In the genomic region with DNA sequence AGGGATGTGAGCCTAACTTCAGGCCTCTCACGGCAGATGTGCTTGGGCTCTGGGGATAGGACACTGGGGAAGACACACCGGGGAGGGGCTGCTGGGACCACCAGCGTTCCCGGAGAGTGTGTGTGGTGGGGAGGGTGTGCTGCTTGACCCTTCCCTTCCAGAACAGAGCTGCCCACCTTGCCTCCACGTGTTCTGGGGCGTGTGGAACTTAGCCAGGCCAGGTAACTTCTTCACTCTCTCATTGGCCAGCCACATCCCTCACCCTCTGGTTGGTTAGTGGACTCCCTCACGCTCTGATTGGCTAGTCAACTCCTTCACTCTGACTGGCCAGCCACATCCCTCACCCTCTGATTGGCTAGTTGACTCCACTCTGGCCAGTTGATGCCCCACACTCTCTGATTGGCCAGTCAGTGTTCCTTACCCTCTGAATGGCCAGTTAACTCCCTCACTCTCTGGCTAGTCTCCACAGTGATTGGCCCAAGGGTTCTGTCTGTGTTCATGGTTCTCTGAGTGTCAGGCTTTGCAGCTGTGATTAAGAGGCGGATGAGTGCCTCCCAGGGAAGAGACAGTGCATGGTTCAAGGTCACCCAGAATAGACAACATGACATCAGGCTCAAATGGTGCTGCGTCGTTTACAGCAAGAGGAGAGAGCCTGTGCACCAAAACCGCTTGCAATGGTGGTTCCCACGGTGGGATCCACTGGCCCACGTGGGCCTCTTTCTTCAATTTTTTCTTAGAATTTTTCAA, we compare ENCODE assay signal across 8 cellular contexts. TPM values are rescaled to one million over a fixed set of nuclear protein-coding genes. Genes with fewer than 3 reads are reported as not detected.
DNase-seq lines count a peak whose midpoint lies in the region; ATAC-seq, FAIRE-seq and TF ChIP-seq lines count a peak whose summit lies in the region.

No MANE protein-coding gene starts in this region.

- no peaks in the 10 kb centered on the region for H3K27me3 Mint-ChIP-seq in WTC11 (ENCODE audit: low read depth)
- H3K27me3 Mint-ChIP-seq in activated CD8-positive, alpha-beta memory T cell treated with anti-CD3 and anti-CD28 coated beads, Interleukin-2, amount 10 ng/mL, durations not matched to agents 7 days and 5 days = no peaks in the 10 kb centered on the region

- peak overlapping the region; percentile 77; the same call in 1 of the 2 replicates for H3K27ac Mint-ChIP-seq in WTC11
- no peak overlapping the region for H3K27ac Mint-ChIP-seq in activated CD8-positive, alpha-beta memory T cell treated with anti-CD3 and anti-CD28 coated beads, Interleukin-2, amount 10 ng/mL, durations not matched to agents 7 days and 5 days

- no peak for TF ChIP-seq CTCF in WTC11 (IDR thresholded peaks at IDR 0.05)
- TF ChIP-seq CTCF in kidney (IDR thresholded peaks at IDR 0.05; ENCODE audit: borderline replicate concordance, extremely low read depth, insufficient read depth) = no peak
- TF ChIP-seq CTCF in gastrocnemius medialis (IDR thresholded peaks at IDR 0.05 in 4 of 5, conservative IDR thresholded peaks at IDR 0.05 in 1 of 5) = no peak

- intact Hi-C loops in kidney (cut with DNase I) (loop anchor here (10.0 kb wide), 1 partner anchor 127 kb away; no protein-coding TSS in a partner anchor), gastrocnemius medialis (cut with DNase I; ENCODE audit: low total_unique reads) (no loop called here)

- no peak overlapping the region for H3K4me3 Mint-ChIP-seq in WTC11
- no peak overlapping the region for H3K4me3 Mint-ChIP-seq in activated CD8-positive, alpha-beta memory T cell treated with anti-CD3 and anti-CD28 coated beads, Interleukin-2, amount 10 ng/mL, durations not matched to agents 7 days and 5 days

- no peaks in the 10 kb centered on the region for H3K36me3 ChIP-seq in kidney (ENCODE audit: control insufficient read depth in 1 of 2, insufficient read depth in 2 of 2, low read length in 2 of 2)
- H3K36me3 ChIP-seq in gastrocnemius medialis = no peaks in the 10 kb centered on the region

- FAIRE-seq in kidney (lab: Jason Lieb, UNC) = no peak

- H3K9me3 Mint-ChIP-seq in WTC11 = peaks cover 9% of the 10 kb centered on the region
- no peaks in the 10 kb centered on the region for H3K9me3 Mint-ChIP-seq in activated CD8-positive, alpha-beta memory T cell treated with anti-CD3 and anti-CD28 coated beads, Interleukin-2, amount 10 ng/mL, durations not matched to agents 7 days and 5 days (ENCODE audit: low read depth)

- peaks cover 4% of the 10 kb centered on the region; the same call in 1 of the 2 replicates for H3K4me1 Mint-ChIP-seq in WTC11
- peaks cover 17% of the 10 kb centered on the region for H3K4me1 Mint-ChIP-seq in activated CD8-positive, alpha-beta memory T cell treated with anti-CD3 and anti-CD28 coated beads, Interleukin-2, amount 10 ng/mL, durations not matched to agents 7 days and 5 days

- peak; percentile 10 for ATAC-seq in HG03432 (IDR thresholded peaks at IDR 0.05; ENCODE audit: unreplicated experiment)
- ATAC-seq in WTC11 = peak; percentile 88
- ATAC-seq in gastrocnemius medialis = no peak
- ATAC-seq in HG03159 (IDR thresholded peaks at IDR 0.05; ENCODE audit: unreplicated experiment) = no peak
- ATAC-seq in activated CD8-positive, alpha-beta memory T cell treated with anti-CD3 and anti-CD28 coated beads, Interleukin-2, amount 10 ng/mL, durations not matched to agents 7 days and 5 days = no peak

- CTCF ChIA-PET in WTC11 (lab: Charles Lee) = interaction anchor here (1.4 kb wide), 1 partner anchor 10 kb away, joined by 6 read pairs; no protein-coding TSS in a partner anchor
- CTCF ChIA-PET in activated CD8-positive, alpha-beta memory T cell treated with anti-CD3 and anti-CD28 coated beads, Interleukin-2, amount 10 ng/mL, durations not matched to agents 7 days and 5 days (lab: Charles Lee) = interaction anchor here (0.8 to 1.6 kb wide), 4 partner anchors 8 to 205 kb away, joined by 4 to 8 read pairs (median 4); no protein-coding TSS in a partner anchor

- H3K9me3 ChIP-seq in kidney (ENCODE audit: control insufficient read depth in 1 of 2, low read length in 2 of 2) = no peaks in the 10 kb centered on the region
- H3K9me3 ChIP-seq in gastrocnemius medialis = no peaks in the 10 kb centered on the region

- TF ChIP-seq POLR2A in gastrocnemius medialis (IDR thresholded peaks at IDR 0.05) = no peak

- peak in 12 of 14 donors; percentile 19 to 85 (median 62) for DNase-seq in C1 segment of cervical spinal cord (lab: John Stamatoyannopoulos, UW)
- DNase-seq in WTC11 (ENCODE audit: low spot score) = no peak
- peak; percentile 58 for DNase-seq in kidney
- no peak for DNase-seq in gastrocnemius medialis
- no peak for DNase-seq in NCI-H1092 (lab: John Stamatoyannopoulos, UW)
- no peak for DNase-seq in activated CD8-positive, alpha-beta memory T cell treated with anti-CD3 and anti-CD28 coated beads, Interleukin-2, amount 10 ng/mL, durations not matched to agents 7 days and 5 days

- H3K4me3 ChIP-seq in kidney (ENCODE audit: low read length in 2 of 2) (no peak overlapping the region), gastrocnemius medialis (no peak overlapping the region)

- H3K36me3 Mint-ChIP-seq in WTC11 = peaks cover 3% of the 10 kb centered on the region; the same call in 1 of the 2 replicates
- no peaks in the 10 kb centered on the region for H3K36me3 Mint-ChIP-seq in activated CD8-positive, alpha-beta memory T cell treated with anti-CD3 and anti-CD28 coated beads, Interleukin-2, amount 10 ng/mL, durations not matched to agents 7 days and 5 days

- no peaks in the 10 kb centered on the region for H3K4me1 ChIP-seq in kidney (ENCODE audit: control insufficient read depth in 1 of 2, insufficient read depth in 1 of 2, low read depth in 1 of 2, low read length in 2 of 2)
- peaks cover 0 to 4% of the 10 kb centered on the region in 2 donors for H3K4me1 ChIP-seq in gastrocnemius medialis

- POLR2A ChIA-PET in WTC11 (lab: Charles Lee) = no interaction called here

- H3K27me3 ChIP-seq in gastrocnemius medialis = no peaks in the 10 kb centered on the region

- no peak overlapping the region for H3K9ac ChIP-seq in kidney (ENCODE audit: low read length in 2 of 2)

- no peak overlapping the region for H3K27ac ChIP-seq in kidney (ENCODE audit: low read depth in 2 of 2, low read length in 2 of 2)
- no peak overlapping the region for H3K27ac ChIP-seq in gastrocnemius medialis

- in situ Hi-C loops in gastrocnemius medialis (cut with MboI; ENCODE audit: low sequenced_read_pairs in 4 of 4) = loop anchor here in 1 of 4 donors (10.0 kb wide), 1 partner anchor 127 kb away; no protein-coding TSS in a partner anchor

TF ChIP-seq in WTC11, 78 proteins besides CTCF, POLR2A, EP300 and RAD21 (continues in another document):
- TF ChIP-seq JAZF1 (CRISPR knock-in tag; IDR thresholded peaks at IDR 0.05) (no peak), ZNF416 (CRISPR knock-in tag; IDR thresholded peaks at IDR 0.05) (no peak)
- TF ChIP-seq, protein P1, sequence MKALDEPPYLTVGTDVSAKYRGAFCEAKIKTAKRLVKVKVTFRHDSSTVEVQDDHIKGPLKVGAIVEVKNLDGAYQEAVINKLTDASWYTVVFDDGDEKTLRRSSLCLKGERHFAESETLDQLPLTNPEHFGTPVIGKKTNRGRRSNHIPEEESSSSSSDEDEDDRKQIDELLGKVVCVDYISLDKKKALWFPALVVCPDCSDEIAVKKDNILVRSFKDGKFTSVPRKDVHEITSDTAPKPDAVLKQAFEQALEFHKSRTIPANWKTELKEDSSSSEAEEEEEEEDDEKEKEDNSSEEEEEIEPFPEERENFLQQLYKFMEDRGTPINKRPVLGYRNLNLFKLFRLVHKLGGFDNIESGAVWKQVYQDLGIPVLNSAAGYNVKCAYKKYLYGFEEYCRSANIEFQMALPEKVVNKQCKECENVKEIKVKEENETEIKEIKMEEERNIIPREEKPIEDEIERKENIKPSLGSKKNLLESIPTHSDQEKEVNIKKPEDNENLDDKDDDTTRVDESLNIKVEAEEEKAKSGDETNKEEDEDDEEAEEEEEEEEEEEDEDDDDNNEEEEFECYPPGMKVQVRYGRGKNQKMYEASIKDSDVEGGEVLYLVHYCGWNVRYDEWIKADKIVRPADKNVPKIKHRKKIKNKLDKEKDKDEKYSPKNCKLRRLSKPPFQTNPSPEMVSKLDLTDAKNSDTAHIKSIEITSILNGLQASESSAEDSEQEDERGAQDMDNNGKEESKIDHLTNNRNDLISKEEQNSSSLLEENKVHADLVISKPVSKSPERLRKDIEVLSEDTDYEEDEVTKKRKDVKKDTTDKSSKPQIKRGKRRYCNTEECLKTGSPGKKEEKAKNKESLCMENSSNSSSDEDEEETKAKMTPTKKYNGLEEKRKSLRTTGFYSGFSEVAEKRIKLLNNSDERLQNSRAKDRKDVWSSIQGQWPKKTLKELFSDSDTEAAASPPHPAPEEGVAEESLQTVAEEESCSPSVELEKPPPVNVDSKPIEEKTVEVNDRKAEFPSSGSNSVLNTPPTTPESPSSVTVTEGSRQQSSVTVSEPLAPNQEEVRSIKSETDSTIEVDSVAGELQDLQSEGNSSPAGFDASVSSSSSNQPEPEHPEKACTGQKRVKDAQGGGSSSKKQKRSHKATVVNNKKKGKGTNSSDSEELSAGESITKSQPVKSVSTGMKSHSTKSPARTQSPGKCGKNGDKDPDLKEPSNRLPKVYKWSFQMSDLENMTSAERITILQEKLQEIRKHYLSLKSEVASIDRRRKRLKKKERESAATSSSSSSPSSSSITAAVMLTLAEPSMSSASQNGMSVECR (CRISPR knock-in tag; IDR thresholded peaks at IDR 0.05; ENCODE audit: borderline replicate concordance) = no peak

RNA-seq across cellular contexts. Expression of a gene that starts 10.0 kb away (rescaled TPM):
- total RNA-seq in WTC11 (2021) (0.24 to 0.41 TPM (median 0.27 TPM) in 3 replicates), kidney (not detected), gastrocnemius medialis (not detected)
- polyA plus RNA-seq in kidney (ENCODE audit: insufficient read depth, low read depth, low replicate concordance) = not detected
- total RNA-seq in activated CD8-positive, alpha-beta memory T cell treated with anti-CD3 and anti-CD28 coated beads, Interleukin-2, amount 10 ng/mL, durations not matched to agents 7 days and 5 days = not detected

RNA-seq across cellular contexts. Expression of a gene that starts 27.4 kb away (rescaled TPM):
- 115 to 117 TPM (median 117 TPM) in 3 replicates for total RNA-seq in WTC11 (2021)
- 1.7 TPM for total RNA-seq in kidney
- polyA plus RNA-seq in kidney (ENCODE audit: insufficient read depth, low read depth, low replicate concordance) = 0.26 TPM
- 1 to 10 TPM in 1 of 4 donors, under 1 TPM in 1, not detected in 2; 0.44 to 3.3 TPM for total RNA-seq in gastrocnemius medialis
- total RNA-seq in activated CD8-positive, alpha-beta memory T cell treated with anti-CD3 and anti-CD28 coated beads, Interleukin-2, amount 10 ng/mL, durations not matched to agents 7 days and 5 days = 10 to 100 TPM; 87.7 to 93.0 TPM

RNA-seq across cellular contexts. Expression of a gene that starts 54.3 kb away (rescaled TPM):
- total RNA-seq in WTC11 (2021) (45.1 to 58.7 TPM (median 48.8 TPM) in 3 replicates), kidney (63.9 TPM), gastrocnemius medialis (10 to 100 TPM; 11.7 to 14.3 (median 12.1) TPM)
- polyA plus RNA-seq in kidney (ENCODE audit: insufficient read depth, low read depth, low replicate concordance) = 118 TPM
- 10 to 100 TPM; 17.1 to 24.2 TPM for total RNA-seq in activated CD8-positive, alpha-beta memory T cell treated with anti-CD3 and anti-CD28 coated beads, Interleukin-2, amount 10 ng/mL, durations not matched to agents 7 days and 5 days

RNA-seq across cellular contexts. Expression of a gene that starts 54.6 kb away (rescaled TPM):
- total RNA-seq in WTC11 (2021) = 72.5 to 84.1 TPM (median 82.6 TPM) in 3 replicates
- total RNA-seq in kidney = 12.7 TPM
- polyA plus RNA-seq in kidney (ENCODE audit: insufficient read depth, low read depth, low replicate concordance) = 9.3 TPM
- 1 to 10 TPM in 1 of 4 donors, under 1 TPM in 3; 0.22 to 2.1 (median 0.60) TPM for total RNA-seq in gastrocnemius medialis
- total RNA-seq in activated CD8-positive, alpha-beta memory T cell treated with anti-CD3 and anti-CD28 coated beads, Interleukin-2, amount 10 ng/mL, durations not matched to agents 7 days and 5 days = 100 to 1,000 TPM; 145 to 164 TPM

Comparison
In these comparisons a context has a peak if more than half of its experiments do, and no peak if none do; other contexts are left out.
1. DNase-seq: peak in C1 segment of cervical spinal cord (12 of 14) and kidney (single experiment); none in WTC11 (single experiment), gastrocnemius medialis (0 of 2), NCI-H1092 (single experiment) and activated CD8-positive, alpha-beta memory T cell treated with anti-CD3 and anti-CD28 coated beads, Interleukin-2, amount 10 ng/mL, durations not matched to agents 7 days and 5 days (single experiment).
2. ATAC-seq: peak in HG03432 (single experiment) and WTC11 (single experiment); none in gastrocnemius medialis (0 of 2), HG03159 (single experiment) and activated CD8-positive, alpha-beta memory T cell treated with anti-CD3 and anti-CD28 coated beads, Interleukin-2, amount 10 ng/mL, durations not matched to agents 7 days and 5 days (single experiment).
3. RNA of a gene that starts 27.4 kb away (total RNA-seq): 115 to 117 TPM in WTC11 and 87.7 to 93.0 TPM in activated CD8-positive, alpha-beta memory T cell treated with anti-CD3 and anti-CD28 coated beads, Interleukin-2, amount 10 ng/mL, durations not matched to agents 7 days and 5 days; 1.7 TPM in kidney (single experiment) and 0.44 to 3.3 TPM in gastrocnemius medialis; every median in the first group is over 10 times any median in the second.